In genomic region chr6:9455794-9456193, GRCh38 we compare ENCODE assay signal across 2 cellular contexts.
TF ChIP-seq lines count a peak whose summit lies in the region.

No MANE protein-coding gene starts in this region.

TF ChIP-seq in SK-N-SH, 30 proteins besides CTCF, POLR2A, EP300 and RAD21 (continued from another document):
- no peak for TF ChIP-seq ZBTB33 (IDR thresholded peaks at IDR 0.05; ENCODE audit: borderline replicate concordance, low read depth)
- no peak for TF ChIP-seq NRF1 (IDR thresholded peaks at IDR 0.05; ENCODE audit: low read depth, low read length)
- no peak for TF ChIP-seq FOXJ3 (CRISPR knock-in tag; IDR thresholded peaks at IDR 0.05)
- no peak for TF ChIP-seq ELF1 (IDR thresholded peaks at IDR 0.05)
- TF ChIP-seq EZH2phosphoT487 (IDR thresholded peaks at IDR 0.05; ENCODE audit: borderline replicate concordance, low read depth) = no peak
- TF ChIP-seq GATA2 (CRISPR knock-in tag; IDR thresholded peaks at IDR 0.05) = no peak

TF ChIP-seq in SK-N-SH treated with all-trans-retinoic acid at 6 μM for 48 hours, 23 proteins besides CTCF, POLR2A, EP300 and RAD21 (continued from another document):
- TF ChIP-seq PATZ1 (CRISPR knock-in tag; IDR thresholded peaks at IDR 0.05; ENCODE audit: borderline replicate concordance) = no peak
- TF ChIP-seq RARB (CRISPR knock-in tag; IDR thresholded peaks at IDR 0.05) = no peak
- TF ChIP-seq TSHZ2 (CRISPR knock-in tag; IDR thresholded peaks at IDR 0.05) = no peak
- TF ChIP-seq BACH2 (CRISPR knock-in tag; IDR thresholded peaks at IDR 0.05; ENCODE audit: borderline replicate concordance) = no peak
- no peak for TF ChIP-seq ESRRG (CRISPR knock-in tag; IDR thresholded peaks at IDR 0.05)
- no peak for TF ChIP-seq OSR1 (CRISPR knock-in tag; IDR thresholded peaks at IDR 0.05)
- no peak for TF ChIP-seq POU6F1 (CRISPR knock-in tag; IDR thresholded peaks at IDR 0.05; ENCODE audit: borderline replicate concordance, low read depth)
- TF ChIP-seq CREB5 (CRISPR knock-in tag; IDR thresholded peaks at IDR 0.05; ENCODE audit: low read depth) = no peak
- TF ChIP-seq ZNF8 (CRISPR knock-in tag; IDR thresholded peaks at IDR 0.05) = no peak
- TF ChIP-seq ZFP3 (CRISPR knock-in tag; IDR thresholded peaks at IDR 0.05) = no peak
- TF ChIP-seq ZC3H10 (CRISPR knock-in tag; IDR thresholded peaks at IDR 0.05) = no peak
- TF ChIP-seq TOX (CRISPR knock-in tag; IDR thresholded peaks at IDR 0.05; ENCODE audit: borderline replicate concordance) = no peak
- no peak for TF ChIP-seq ARNTL (CRISPR knock-in tag; IDR thresholded peaks at IDR 0.05; ENCODE audit: borderline replicate concordance, low read depth)
